In the genomic region with DNA sequence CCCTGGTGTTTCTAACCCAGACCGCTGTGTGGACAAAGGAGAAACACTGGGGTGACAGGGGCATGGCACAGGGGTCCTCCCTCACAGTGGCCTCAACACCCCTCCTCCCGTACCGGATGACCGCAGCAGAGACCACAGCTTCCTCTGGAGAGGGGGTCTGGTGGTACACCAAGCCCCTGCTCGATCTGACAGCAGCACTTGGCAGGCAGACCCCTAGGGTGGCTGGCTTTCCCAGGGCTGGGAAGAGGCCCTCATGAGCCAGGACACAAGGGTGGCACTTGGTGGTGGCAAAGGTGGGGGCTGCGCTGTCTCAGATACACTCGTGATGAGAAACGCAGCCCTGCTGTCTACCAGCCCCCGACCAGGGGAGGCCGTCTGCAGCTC, we compare ENCODE assay signal across 1 cellular context.
TF ChIP-seq lines count a peak whose summit lies in the region.

No MANE protein-coding gene starts in this region.

TF ChIP-seq in HepG2, 621 proteins besides CTCF, POLR2A, EP300 and RAD21:
- no peak for TF ChIP-seq ZFP62 (CRISPR knock-in tag; IDR thresholded peaks at IDR 0.05)
- TF ChIP-seq CREBL2 (CRISPR knock-in tag; IDR thresholded peaks at IDR 0.05; ENCODE audit: borderline replicate concordance), result no peak
- no peak for TF ChIP-seq FOXM1 (CRISPR knock-in tag; IDR thresholded peaks at IDR 0.05)
- TF ChIP-seq GTF3A (CRISPR knock-in tag; conservative IDR thresholded peaks at IDR 0.05), result no peak
- TF ChIP-seq ZNF713 (CRISPR knock-in tag; IDR thresholded peaks at IDR 0.05), result no peak
- no peak for TF ChIP-seq ZBTB8A (CRISPR knock-in tag; IDR thresholded peaks at IDR 0.05; ENCODE audit: borderline replicate concordance, low read depth)
- TF ChIP-seq, protein P1, sequence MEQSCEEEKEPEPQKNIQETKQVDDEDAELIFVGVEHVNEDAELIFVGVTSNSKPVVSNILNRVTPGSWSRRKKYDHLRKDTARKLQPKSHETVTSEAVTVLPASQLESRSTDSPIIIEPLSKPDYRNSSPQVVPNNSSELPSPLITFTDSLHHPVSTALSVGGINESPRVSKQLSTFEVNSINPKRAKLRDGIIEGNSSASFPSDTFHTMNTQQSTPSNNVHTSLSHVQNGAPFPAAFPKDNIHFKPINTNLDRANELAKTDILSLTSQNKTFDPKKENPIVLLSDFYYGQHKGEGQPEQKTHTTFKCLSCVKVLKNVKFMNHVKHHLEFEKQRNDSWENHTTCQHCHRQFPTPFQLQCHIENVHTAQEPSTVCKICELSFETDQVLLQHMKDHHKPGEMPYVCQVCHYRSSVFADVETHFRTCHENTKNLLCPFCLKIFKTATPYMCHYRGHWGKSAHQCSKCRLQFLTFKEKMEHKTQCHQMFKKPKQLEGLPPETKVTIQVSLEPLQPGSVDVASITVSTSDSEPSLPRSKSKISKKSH (CRISPR knock-in tag; IDR thresholded peaks at IDR 0.05; ENCODE audit: borderline replicate concordance), result no peak
